Comparison of ENCODE assay signal across 1 cellular context in the genomic region with DNA sequence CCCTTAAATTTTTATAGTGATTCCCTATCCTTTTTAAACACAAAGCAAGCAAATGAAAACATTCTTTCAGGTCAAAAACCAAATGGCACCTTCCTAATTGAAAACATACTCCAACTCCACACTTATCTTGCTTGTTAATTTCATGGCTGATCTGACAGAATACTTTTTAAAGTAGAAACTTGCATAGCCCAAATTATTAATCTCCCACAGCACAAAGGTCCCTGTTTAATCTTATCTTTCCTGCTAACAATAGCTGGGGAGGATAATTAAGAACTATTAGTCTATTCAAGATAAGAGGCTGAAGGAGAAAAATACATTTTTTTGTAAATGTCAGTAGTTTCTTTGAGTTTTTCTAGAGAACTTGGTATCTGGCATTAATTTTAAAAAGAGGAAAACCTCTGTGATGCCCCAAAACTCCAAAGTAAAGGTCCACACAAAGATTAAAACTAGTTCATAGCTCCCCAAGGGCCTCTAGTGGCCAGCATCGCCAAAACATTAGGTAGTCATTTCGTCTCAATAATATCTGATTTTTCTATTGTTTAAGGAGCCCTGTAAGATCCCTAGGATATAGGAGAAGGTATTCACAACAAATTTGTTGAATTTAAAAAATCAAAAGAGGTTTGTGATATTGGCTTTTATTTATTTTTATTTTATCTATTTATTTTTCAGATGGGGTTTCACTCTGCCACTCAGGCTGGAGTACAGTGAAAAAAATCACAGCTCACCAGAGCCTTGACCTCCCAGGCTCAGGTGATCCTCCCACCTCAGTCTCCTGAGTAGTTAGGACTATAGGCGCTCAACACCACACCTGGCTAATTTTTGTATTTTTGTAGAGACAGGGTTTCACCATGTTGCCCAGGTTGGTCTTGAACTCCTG.
TF ChIP-seq lines count a peak whose summit lies in the region.

No MANE protein-coding gene starts in this region.

TF ChIP-seq in endothelial cell of umbilical vein, 7 proteins besides CTCF, POLR2A, EP300 and RAD21:
- TF ChIP-seq POLR2AphosphoS5 (IDR thresholded peaks at IDR 0.05; ENCODE audit: insufficient read depth, low read depth, low read length) (no peak), MYC (IDR thresholded peaks at IDR 0.05; ENCODE audit: low read depth, low read length) (no peak), EZH2 (IDR thresholded peaks at IDR 0.05; ENCODE audit: borderline replicate concordance, low read depth, low read length, severe bottlenecking) (no peak), JUN (IDR thresholded peaks at IDR 0.05; ENCODE audit: borderline replicate concordance, insufficient read depth, insufficient read length, low read depth) (no peak), GATA2 (IDR thresholded peaks at IDR 0.05; ENCODE audit: insufficient read depth, insufficient read length, low read depth, low read length) (no peak)
- TF ChIP-seq, protein P1, sequence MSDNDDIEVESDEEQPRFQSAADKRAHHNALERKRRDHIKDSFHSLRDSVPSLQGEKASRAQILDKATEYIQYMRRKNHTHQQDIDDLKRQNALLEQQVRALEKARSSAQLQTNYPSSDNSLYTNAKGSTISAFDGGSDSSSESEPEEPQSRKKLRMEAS (IDR thresholded peaks at IDR 0.05; ENCODE audit: insufficient read depth, insufficient read length), result no peak
TF ChIP-seq in endothelial cell of umbilical vein: peak in this region for 0.
